ENCODE assay signal across 8 cellular contexts in the genomic region with DNA sequence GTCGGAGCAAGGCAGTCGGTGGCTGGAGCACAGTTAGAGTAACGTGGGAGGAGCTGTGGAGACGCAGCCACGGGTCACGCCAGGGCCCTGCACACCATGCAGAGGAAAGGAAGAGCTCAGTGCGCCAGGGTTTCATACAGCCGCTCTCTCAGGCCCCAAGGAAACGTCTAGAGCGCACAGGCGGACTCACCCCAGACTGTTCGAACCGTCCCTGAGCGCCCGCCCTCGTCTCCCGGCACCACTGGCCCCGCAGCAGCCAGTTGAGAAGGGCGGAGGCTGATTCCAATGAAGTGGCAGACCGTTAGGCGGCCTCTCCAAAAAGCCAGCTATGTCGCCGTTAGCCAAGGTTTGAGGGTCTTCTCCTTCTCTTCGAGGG. TPM values are rescaled to one million over a fixed set of nuclear protein-coding genes. Genes with fewer than 3 reads are reported as not detected.
DNase-seq lines count a peak whose midpoint lies in the region; ATAC-seq and TF ChIP-seq lines count a peak whose summit lies in the region.

No MANE protein-coding gene starts in this region.

- H3K27me3 Mint-ChIP-seq in stimulated activated memory B cell treated with anti-CD40 and anti-IgM and Interleukin-4, amounts not matched to agents 10 μg/mL and 1 μg/mL and 100 μg/mL, for 72 hours: no peaks in the 10 kb centered on the region

- H3K9me3 ChIP-seq in Peyer's patch (no peaks in the 10 kb centered on the region), breast epithelium (no peaks in the 10 kb centered on the region)

- peak overlapping the region; percentile 87 to 97 (median 92) for H3K27ac ChIP-seq in Peyer's patch
- peak overlapping the region; percentile 87 to 90 for H3K27ac ChIP-seq in breast epithelium

- DNase-seq in AG09309 (ENCODE audit: low read depth) (no peak), Peyer's patch (peak in 2 of 3 donors; percentile 47 to 65), breast epithelium (ENCODE audit: low spot score in 2 of 2) (peak in 1 of 2 donors; percentile 30), left kidney (ENCODE audit: low read depth, low spot score) (peak; percentile 64), OCI-M2 (lab: John Stamatoyannopoulos, UW; ENCODE audit: unreplicated experiment) (no peak)

- TF ChIP-seq CTCF in AG09309 (IDR thresholded peaks at IDR 0.05; ENCODE audit: control insufficient read depth, insufficient read depth, low read depth, low read length, missing control alignments) (no peak), Peyer's patch (IDR thresholded peaks at IDR 0.05) (no peak), breast epithelium (IDR thresholded peaks at IDR 0.05) (no peak)

- peak overlapping the region; percentile 98 for H3K27ac Mint-ChIP-seq in stimulated activated memory B cell treated with anti-CD40 and anti-IgM and Interleukin-4, amounts not matched to agents 10 μg/mL and 1 μg/mL and 100 μg/mL, for 72 hours

- H3K4me1 ChIP-seq in Peyer's patch (peaks cover 0 to 3% (median 0%) of the 10 kb centered on the region in 4 donors), breast epithelium (no peaks in the 10 kb centered on the region)

- H3K4me3 Mint-ChIP-seq in stimulated activated memory B cell treated with anti-CD40 and anti-IgM and Interleukin-4, amounts not matched to agents 10 μg/mL and 1 μg/mL and 100 μg/mL, for 72 hours: peak overlapping the region; percentile 92

- peaks cover 24% of the 10 kb centered on the region for H3K4me1 Mint-ChIP-seq in stimulated activated memory B cell treated with anti-CD40 and anti-IgM and Interleukin-4, amounts not matched to agents 10 μg/mL and 1 μg/mL and 100 μg/mL, for 72 hours

- intact Hi-C loops in breast epithelium (cut with DNase I; ENCODE audit: low total_unique reads): no loop called here

- no peaks in the 10 kb centered on the region for H3K9me3 Mint-ChIP-seq in stimulated activated memory B cell treated with anti-CD40 and anti-IgM and Interleukin-4, amounts not matched to agents 10 μg/mL and 1 μg/mL and 100 μg/mL, for 72 hours

- no peak for TF ChIP-seq POLR2A in Peyer's patch (IDR thresholded peaks at IDR 0.05)
- no peak for TF ChIP-seq POLR2A in breast epithelium (IDR thresholded peaks at IDR 0.05)

- ATAC-seq in GM18868 (IDR thresholded peaks at IDR 0.05; ENCODE audit: unreplicated experiment) (peak; percentile 19), HG03064 (IDR thresholded peaks at IDR 0.05; ENCODE audit: low read depth, unreplicated experiment) (peak; percentile 29)
- ATAC-seq in stimulated activated memory B cell treated with anti-CD40 and anti-IgM and Interleukin-4, amounts not matched to agents 10 μg/mL and 1 μg/mL and 100 μg/mL, for 72 hours: peak; percentile 66

- no peaks in the 10 kb centered on the region for H3K27me3 ChIP-seq in Peyer's patch
- no peaks in the 10 kb centered on the region for H3K27me3 ChIP-seq in breast epithelium

- H3K4me3 ChIP-seq in AG09309 (ENCODE audit: control insufficient read depth, low read depth, low read length) (peak overlapping the region; percentile 71), Peyer's patch (peak overlapping the region; percentile 65 to 94 (median 82)), breast epithelium (peak overlapping the region; percentile 61 to 77 (median 76))

- H3K36me3 Mint-ChIP-seq in stimulated activated memory B cell treated with anti-CD40 and anti-IgM and Interleukin-4, amounts not matched to agents 10 μg/mL and 1 μg/mL and 100 μg/mL, for 72 hours: peaks cover 7% of the 10 kb centered on the region

- H3K36me3 ChIP-seq in Peyer's patch (peaks cover 0 to under 1% (median 0%) of the 10 kb centered on the region in 3 donors), breast epithelium (no peaks in the 10 kb centered on the region)

RNA-seq across cellular contexts. Expression of gene HYLS1, which starts 0.5 kb away (rescaled TPM):
- total RNA-seq in Peyer's patch: 1 to 10 TPM in 3 of 4 donors, not detected in 1; 2.7 to 3.3 (median 2.8) TPM
- 1 to 10 TPM; 2.7 to 6.9 (median 3.6) TPM for total RNA-seq in breast epithelium

RNA-seq across cellular contexts. Expression of gene PUS3, which starts 16.0 kb away (rescaled TPM):
- total RNA-seq in Peyer's patch (1 to 10 TPM; 2.5 to 7.9 (median 5.8) TPM), breast epithelium (10 to 100 TPM in 1 of 3 donors, 1 to 10 TPM in 2; 5.6 to 10.2 (median 8.6) TPM)

RNA-seq across cellular contexts. Expression of gene DDX25, which starts 17.3 kb away (rescaled TPM):
- total RNA-seq in Peyer's patch (under 1 TPM in 1 of 4 donors, not detected in 3; 0.40 TPM), breast epithelium (under 1 TPM in 1 of 3 donors, not detected in 2; 0.29 TPM)

RNA-seq across cellular contexts. Expression of gene PATE4, which starts 53.9 kb away (rescaled TPM):
- total RNA-seq in Peyer's patch: not detected
- total RNA-seq in breast epithelium: not detected

RNA-seq across cellular contexts. Expression of gene VSIG10L2, which starts 58.9 kb away (rescaled TPM):
- not detected for total RNA-seq in Peyer's patch
- total RNA-seq in breast epithelium: 1 to 10 TPM in 2 of 3 donors, not detected in 1; 3.6 to 4.1 TPM

Comparison
In these comparisons a context has a peak if more than half of its experiments do, and no peak if none do; other contexts are left out.
1. DNase-seq: peak in Peyer's patch (2 of 3) and left kidney (single experiment); none in AG09309 (single experiment) and OCI-M2 (single experiment).
2. Peak in every context shown above with its lines, with median percentiles within 50 percentile points of each other: H3K4me3 ChIP-seq and ATAC-seq.